In genomic region chr5:65948115-65948772, GRCh38 we compare ENCODE assay signal across 24 cellular contexts.
"Had no signal": no experiment of that assay in that cellular context is flagged by ENCODE, and none has a peak within 500 bp of the region (broad histone marks: within the 10 kb centered on the region; RNA-seq: fewer than 3 reads in every experiment).

No MANE protein-coding gene starts in this region.

- H3K9me3 ChIP-seq: MG63, SJSA1 had no signal

- DNase-seq: Karpas-422, KG1, MG63, NCI-H1092, NCI-H1105 treated with DMSO at 0.1 percent for 48 hours, NCI-H1417 treated with DMSO at 0.1 percent for 48 hours, NCI-H187, NCI-H2029, NCI-H2081 treated with DMSO at 0.1 percent for 48 hours, NCI-H2171, NCI-H226, NCI-H446, NCI-H510A, NCI-H524 treated with DMSO at 0.1 percent for 48 hours, NCI-H69, NCI-H774, Right ventricle myocardium superior, RPMI8226, SIG-M5 had no signal

- H3K27ac ChIP-seq: HL-60, SJSA1, SK-N-MC had no signal

- H3K4me3 ChIP-seq: MG63, SJSA1, SK-N-MC had no signal

- FAIRE-seq: HTR-8/SVneo, RCC 7860 had no signal

- H3K4me1 ChIP-seq: SJSA1 had no signal

- H3K27me3 ChIP-seq: MG63, SJSA1 had no signal
